In the genomic region with DNA sequence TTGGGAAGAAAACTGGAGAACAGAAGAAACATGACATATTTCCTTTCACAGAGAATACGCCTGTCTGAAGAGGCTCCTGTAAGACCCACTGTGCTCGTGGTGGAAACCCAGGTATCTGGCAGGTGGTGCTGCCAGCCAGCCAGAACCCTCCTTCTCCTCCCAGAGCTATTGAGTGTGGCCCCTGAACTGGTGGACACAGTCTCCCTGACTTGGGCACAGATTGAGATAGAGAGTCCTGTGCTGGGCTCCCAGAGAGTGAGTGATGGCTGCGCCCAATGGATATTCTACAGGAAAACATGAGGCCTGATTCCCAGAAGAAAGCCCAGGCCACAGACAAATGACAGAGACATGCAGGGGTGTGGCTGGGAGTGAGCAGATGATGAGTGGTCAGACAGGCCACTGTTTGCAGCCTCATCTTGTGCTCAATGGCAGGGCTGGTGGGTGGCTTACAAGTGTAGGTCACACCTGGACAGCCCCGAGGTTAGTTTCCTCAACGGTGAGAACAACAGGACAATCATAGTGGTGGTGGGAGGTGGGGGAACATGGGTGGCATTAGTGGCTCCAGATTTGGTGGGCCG, we compare ENCODE assay signal across 18 cellular contexts.
"Had no signal": no experiment of that assay in that cellular context is flagged by ENCODE, and none has a peak within 500 bp of the region (broad histone marks: within the 10 kb centered on the region; RNA-seq: fewer than 3 reads in every experiment).

No MANE protein-coding gene starts in this region.

- H3K4me3 Mint-ChIP-seq: dendritic cell treated with granulocyte-macrophage colony-stimulating factor and Interleukin-4, amounts not matched to agents 40 ng/mL and 50 ng/mL, for 4 days; memory B cell; naive thymus-derived CD4-positive, alpha-beta T cell had no signal

- DNase-seq: effector CD4-positive, alpha-beta T cell; heart left ventricle; hypothalamus; left ventricle myocardium inferior; lower lobe of right lung; midbrain; naive thymus-derived CD4-positive, alpha-beta T cell; sigmoid colon; small intestine; stimulated activated CD4-positive, alpha-beta T cell treated with anti-CD3 and anti-CD28 coated beads, Interleukin-12 subunit alpha, Interleukin-12 subunit beta, amount 100 ng/mL, for 4 hours; stimulated activated naive CD4-positive, alpha-beta T cell; trophoblast cell had no signal

- H3K4me1 Mint-ChIP-seq: memory B cell; naive thymus-derived CD4-positive, alpha-beta T cell had no signal

- H3K27ac ChIP-seq: heart left ventricle, left ventricle myocardium inferior, lower lobe of right lung, sigmoid colon had no signal

- H3K9me3 ChIP-seq: heart left ventricle, left ventricle myocardium inferior, lower lobe of right lung, sigmoid colon had no signal

- ATAC-seq: esophagus mucosa; lower lobe of right lung; naive thymus-derived CD4-positive, alpha-beta T cell had no signal

- H3K4me3 ChIP-seq: heart left ventricle, left ventricle myocardium inferior, lower lobe of right lung, sigmoid colon had no signal

- H3K27ac Mint-ChIP-seq: dendritic cell treated with granulocyte-macrophage colony-stimulating factor and Interleukin-4, amounts not matched to agents 40 ng/mL and 50 ng/mL, for 4 days; memory B cell; naive thymus-derived CD4-positive, alpha-beta T cell had no signal

- H3K9me3 Mint-ChIP-seq: dendritic cell treated with granulocyte-macrophage colony-stimulating factor and Interleukin-4, amounts not matched to agents 40 ng/mL and 50 ng/mL, for 4 days had no signal

- FAIRE-seq: frontal cortex, keratinocyte, small intestine, urothelium cell line had no signal

- H3K36me3 Mint-ChIP-seq: memory B cell had no signal

- H3K4me1 ChIP-seq: heart left ventricle, left ventricle myocardium inferior, lower lobe of right lung, sigmoid colon had no signal

- H3K36me3 ChIP-seq: heart left ventricle, left ventricle myocardium inferior, lower lobe of right lung, sigmoid colon had no signal
